Comparison of ENCODE assay signal across 8 cellular contexts in the genomic region with DNA sequence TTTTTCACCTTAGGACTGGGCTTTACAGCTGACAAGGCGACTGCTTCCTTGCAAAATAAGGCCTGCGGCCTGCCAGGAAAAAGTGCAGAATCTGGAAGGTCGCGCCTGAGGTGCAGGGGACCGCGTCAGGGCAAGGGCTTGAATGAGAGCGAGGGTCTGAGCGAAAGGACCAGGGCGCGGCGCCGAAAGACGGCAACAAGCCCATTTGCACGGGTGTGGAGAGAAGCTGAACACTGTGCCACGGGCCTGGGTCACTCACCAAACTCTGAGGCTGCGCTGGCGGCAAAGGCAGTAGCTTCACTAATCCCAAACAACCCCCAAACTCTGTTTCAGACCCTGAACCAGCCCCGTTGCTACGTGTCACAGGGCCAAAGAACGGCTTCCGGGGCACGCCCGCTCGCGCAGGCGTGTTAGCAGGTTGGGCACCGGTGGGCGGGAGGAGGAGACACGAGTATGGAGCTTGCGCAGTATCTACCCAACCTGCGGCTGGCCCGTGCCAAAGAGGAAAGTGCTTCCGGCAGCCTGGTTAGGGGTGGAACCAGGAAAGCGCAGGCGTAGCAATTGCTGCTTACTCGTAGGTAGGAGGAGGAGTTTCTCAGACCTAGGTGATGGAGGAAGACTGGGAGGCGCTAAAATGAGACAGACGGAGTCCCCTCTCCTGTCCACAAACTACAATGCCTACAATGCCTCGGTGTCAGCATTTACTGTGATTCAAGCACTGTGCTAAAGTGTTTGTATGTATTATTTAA. TPM values are rescaled to one million over a fixed set of nuclear protein-coding genes. Genes with fewer than 3 reads are reported as not detected.
A peak's percentile ranks its signal among the peaks of the same experiment; 100 is the strongest.
DNase-seq lines count a peak whose midpoint lies in the region; ATAC-seq and TF ChIP-seq lines count a peak whose summit lies in the region.

A gene (plus strand): TSS at position 598 of the 749 bp plus-strand sequence.
A gene (minus strand): TSS at position 384 of the 749 bp plus-strand sequence. CDS start 704 bp downstream, outside the sequence.

- no peak for TF ChIP-seq CTCF in GM06990 (IDR thresholded peaks at IDR 0.05; ENCODE audit: insufficient read depth, low read length, poor library complexity, severe bottlenecking)
- TF ChIP-seq CTCF in NB4 (IDR thresholded peaks at IDR 0.05; ENCODE audit: low read depth, low read length) = no peak

- peak within 1 kb of the TSS; percentile 95 for H3K4me3 ChIP-seq in GM06990 (replicated peaks; ENCODE audit: low read depth, low read length)
- peak within 1 kb of the TSS; percentile 94 for H3K4me3 ChIP-seq in NB4 (ENCODE audit: low read depth, low read length)

- DNase-seq in GM06990 (ENCODE audit: extremely low read depth, insufficient read length) = peak; percentile 96
- peak; percentile 96 for DNase-seq in NB4 (ENCODE audit: low read depth)
- peak; percentile 98 for DNase-seq in SK-N-DZ (ENCODE audit: low spot score)
- peak; percentile 97 for DNase-seq in activated naive CD4-positive, alpha-beta T cell treated with anti-CD3 and anti-CD28 coated beads, Interleukin-2, amount 50 U/mL, for 16 hours
- peak; percentile 91 for DNase-seq in globus pallidus (ENCODE audit: low spot score)
- peak; percentile 84 for DNase-seq in non-pigmented ciliary epithelial cell (ENCODE audit: low read depth)
- peak; percentile 96 for DNase-seq in superior temporal gyrus (ENCODE audit: extremely low spot score)

- ATAC-seq in HG02571 (IDR thresholded peaks at IDR 0.05; ENCODE audit: unreplicated experiment) = peak; percentile 99

- H3K27me3 ChIP-seq in GM06990 (replicated peaks; ENCODE audit: control insufficient read depth, insufficient read depth, low read length) = no peaks in the 10 kb centered on the region

- H3K36me3 ChIP-seq in GM06990 (ENCODE audit: control insufficient read depth, insufficient read depth, low read length) = no peaks in the 10 kb centered on the region

- peak; percentile 67 for TF ChIP-seq POLR2A in NB4 (IDR thresholded peaks at IDR 0.05; ENCODE audit: extremely low read depth, insufficient read length)

RNA-seq across cellular contexts. Expression of the first gene that starts in this region (rescaled TPM):
- polyA plus RNA-seq in SK-N-DZ (2014; cell fraction: cytosol; rRNA removed) = 5.8 and 8.0 TPM in 2 replicates
- 12.3 and 16.0 TPM in 2 replicates for polyA plus RNA-seq in SK-N-DZ (2014; cell fraction: nucleus; rRNA removed)

RNA-seq across cellular contexts. Expression of the second gene that starts in this region (rescaled TPM):
- polyA plus RNA-seq in SK-N-DZ (2014; cell fraction: cytosol; rRNA removed) = 37.9 and 42.0 TPM in 2 replicates
- polyA plus RNA-seq in SK-N-DZ (2014; cell fraction: nucleus; rRNA removed) = 18.4 and 19.9 TPM in 2 replicates

Comparison
In these comparisons a context has a peak if more than half of its experiments do, and no peak if none do; other contexts are left out.
1. Peak in every context shown above with its lines: DNase-seq, ATAC-seq and H3K4me3 ChIP-seq.